9 cellular contexts compared by ENCODE assay signal in the genomic region with DNA sequence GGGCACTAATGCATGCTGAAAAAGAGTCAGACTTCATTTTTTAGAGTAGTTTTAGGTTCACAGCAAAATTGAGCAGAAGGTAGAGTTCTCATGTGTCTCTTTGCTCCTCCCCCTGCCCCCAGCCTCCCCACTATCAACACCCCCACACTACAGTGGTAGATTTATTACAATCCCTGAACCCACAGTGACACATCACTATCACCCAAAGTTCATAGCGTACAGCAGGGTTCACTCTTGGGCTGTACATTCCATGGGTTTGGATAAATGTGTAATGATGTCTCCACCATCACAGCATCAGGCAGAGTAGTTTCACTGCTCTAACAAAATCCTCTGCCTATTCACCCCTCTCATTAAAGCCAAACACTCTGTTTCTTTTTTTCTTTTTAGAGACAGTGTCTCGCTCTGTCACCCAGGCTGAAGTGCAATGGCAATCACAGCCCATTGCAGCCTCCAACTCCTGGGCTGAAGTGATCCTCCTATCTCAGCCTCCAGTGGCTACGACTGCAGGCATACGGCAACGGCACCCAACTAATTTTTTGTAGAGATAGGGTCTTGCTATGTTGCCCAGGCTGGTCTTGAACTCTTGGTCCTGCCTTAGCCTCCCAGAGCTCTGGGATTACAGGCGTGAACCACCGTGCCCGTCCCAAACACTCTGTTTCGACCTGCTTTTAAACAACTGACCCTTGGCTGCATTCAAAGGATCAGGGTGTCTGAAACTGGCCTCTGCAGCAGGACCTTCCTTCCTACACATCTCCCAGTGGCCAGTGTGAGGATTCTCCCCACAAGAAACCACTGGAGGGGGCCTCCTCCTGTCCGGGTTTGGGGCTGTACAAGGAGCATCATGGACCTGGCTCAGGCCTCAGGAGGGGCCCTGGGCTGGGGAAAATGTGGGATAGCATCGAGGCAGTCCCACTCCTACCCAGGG. TPM values are rescaled to one million over a fixed set of nuclear protein-coding genes. Genes with fewer than 3 reads are reported as not detected.
DNase-seq lines count a peak whose midpoint lies in the region; ATAC-seq and TF ChIP-seq lines count a peak whose summit lies in the region.
"Had no signal": no experiment of that assay in that cellular context is flagged by ENCODE, and none has a peak within 500 bp of the region (broad histone marks: within the 10 kb centered on the region; RNA-seq: fewer than 3 reads in every experiment).

No MANE protein-coding gene starts in this region.

- H3K27ac Mint-ChIP-seq in MCF 10A (ENCODE audit: low read depth, unreplicated experiment): no peak overlapping the region

- DNase-seq in breast epithelium (ENCODE audit: low spot score in 2 of 2) (no peak), MCF 10A (ENCODE audit: unreplicated experiment) (no peak), choroid plexus epithelial cell (ENCODE audit: low read depth) (peak; percentile 40), mesenteric fat pad (ENCODE audit: low spot score) (peak; percentile 1), upper lobe of right lung (peak; percentile 73), SKM-1 treated with dmso at 0.1 percent for 144 hours (lab: John Stamatoyannopoulos, UW; ENCODE audit: unreplicated experiment) (no peak), LoVo (ENCODE audit: low spot score) (no peak)
- DNase-seq: NCI-H1694 had no signal

- POLR2A ChIA-PET in MCF 10A (lab: Yijun Ruan, JAX): interaction anchor here (0.6 to 2.0 kb wide), 2 partner anchors 71 to 107 kb away, joined by 3 to 6 read pairs; no protein-coding TSS in a partner anchor

- peak overlapping the region; percentile 47 to 80 (median 47) for H3K4me3 ChIP-seq in breast epithelium
- peak overlapping the region; percentile 56 for H3K4me3 ChIP-seq in choroid plexus epithelial cell (ENCODE audit: low read depth, low read length)
- H3K4me3 ChIP-seq in upper lobe of right lung: peak overlapping the region; percentile 16

- intact Hi-C loops in breast epithelium (cut with DNase I; ENCODE audit: low total_unique reads): loop anchor here (10.0 kb wide), 1 partner anchor 130 kb away; no protein-coding TSS in a partner anchor
- intact Hi-C loops in MCF 10A (cut with micrococcal nuclease): no loop called here
- intact Hi-C loops in upper lobe of right lung (cut with DNase I): no loop called here

- TF ChIP-seq CTCF in breast epithelium (IDR thresholded peaks at IDR 0.05) (peak in 1 of 3 donors; percentile 8), MCF 10A (IDR thresholded peaks at IDR 0.05; ENCODE audit: unreplicated experiment) (no peak), choroid plexus epithelial cell (conservative IDR thresholded peaks at IDR 0.05; ENCODE audit: low read depth, low read length) (peak; percentile 24), upper lobe of right lung (IDR thresholded peaks at IDR 0.05) (no peak)

- no peak for TF ChIP-seq POLR2A in breast epithelium (IDR thresholded peaks at IDR 0.05)

- H3K4me1 ChIP-seq in breast epithelium: peaks cover 0 to 7% of the 10 kb centered on the region in 2 donors
- peaks cover 14% of the 10 kb centered on the region for H3K4me1 ChIP-seq in upper lobe of right lung

- no peaks in the 10 kb centered on the region for H3K9me3 ChIP-seq in breast epithelium
- H3K9me3 ChIP-seq in upper lobe of right lung: no peaks in the 10 kb centered on the region

- H3K27me3 Mint-ChIP-seq in MCF 10A (ENCODE audit: insufficient read depth, unreplicated experiment): no peaks in the 10 kb centered on the region

- no peaks in the 10 kb centered on the region for H3K9me3 Mint-ChIP-seq in MCF 10A (ENCODE audit: unreplicated experiment)

- peaks cover 19% of the 10 kb centered on the region for H3K4me1 Mint-ChIP-seq in MCF 10A (ENCODE audit: insufficient read depth, unreplicated experiment)

- H3K36me3 ChIP-seq in breast epithelium: no peaks in the 10 kb centered on the region
- H3K36me3 ChIP-seq in upper lobe of right lung: no peaks in the 10 kb centered on the region

- CTCF ChIA-PET in MCF 10A (lab: Yijun Ruan, JAX): interaction anchor here (0.6 to 11.0 kb wide), 2 partner anchors 54 to 122 kb away, joined by 4 to 217 read pairs; no protein-coding TSS in a partner anchor

- no peak overlapping the region for H3K4me3 Mint-ChIP-seq in MCF 10A (ENCODE audit: unreplicated experiment)

- BruUV-seq in MCF 10A (replicated peaks; lab: Mats Ljungman, UMichigan): no TSS peak

- H3K36me3 Mint-ChIP-seq in MCF 10A (ENCODE audit: insufficient read depth, unreplicated experiment): peaks cover 22% of the 10 kb centered on the region

- ATAC-seq in upper lobe of right lung (peak; percentile 14), HG02840 (IDR thresholded peaks at IDR 0.05; ENCODE audit: low FRiP score, unreplicated experiment) (no peak)

- H3K27ac ChIP-seq in breast epithelium (peak overlapping the region; percentile 73 to 95), upper lobe of right lung (peak overlapping the region; percentile 90)

- H3K27me3 ChIP-seq in breast epithelium (no peaks in the 10 kb centered on the region), upper lobe of right lung (no peaks in the 10 kb centered on the region)

RNA-seq across cellular contexts. Expression of a gene that starts 4.2 kb away (rescaled TPM):
- total RNA-seq in breast epithelium (10 to 100 TPM in 1 of 3 donors, 1 to 10 TPM in 2; 3.7 to 10.1 (median 5.9) TPM), MCF 10A (2022) (2.5 and 3.2 TPM in 2 replicates), mesenteric fat pad (13.2 TPM), upper lobe of right lung (9.6 TPM)

RNA-seq across cellular contexts. Expression of a gene that starts 13.1 kb away (rescaled TPM):
- total RNA-seq in breast epithelium: 1,000 to 10,000 TPM; 2,151 to 6,439 (median 3,491) TPM
- 8,367 and 15,492 TPM in 2 replicates for total RNA-seq in MCF 10A (2022)
- total RNA-seq in mesenteric fat pad: 7,690 TPM
- 4,022 TPM for total RNA-seq in upper lobe of right lung

RNA-seq across cellular contexts. Expression of a gene that starts 37.0 kb away (rescaled TPM):
- total RNA-seq in breast epithelium: 10 to 100 TPM; 11.7 to 27.9 (median 22.6) TPM
- total RNA-seq in MCF 10A (2022): 2.3 and 4.5 TPM in 2 replicates
- 36.5 TPM for total RNA-seq in mesenteric fat pad
- 10.6 TPM for total RNA-seq in upper lobe of right lung

Comparison
In these comparisons a context has a peak if more than half of its experiments do, and no peak if none do; other contexts are left out.
1. DNase-seq: peak in choroid plexus epithelial cell (single experiment), mesenteric fat pad (single experiment) and upper lobe of right lung (single experiment); none in breast epithelium (0 of 2), MCF 10A (single experiment), SKM-1 treated with dmso at 0.1 percent for 144 hours (single experiment) and LoVo (single experiment).
2. Peak in every context shown above with its lines, with median percentiles within 50 percentile points of each other: H3K4me3 ChIP-seq.